ENCODE assay signal across 1 cellular context in genomic region chr6:79810153-79810806, GRCh38.
TF ChIP-seq lines count a peak whose summit lies in the region.

No MANE protein-coding gene starts in this region.

TF ChIP-seq in HEK293, 187 proteins besides CTCF, POLR2A, EP300 and RAD21 (continued from another document):
- TF ChIP-seq PRDM6 (tag by site-specific recombination; IDR thresholded peaks at IDR 0.05) = peak; percentile 69
